Comparison of ENCODE assay signal across 5 cellular contexts in genomic region chr17:74760404-74761105, GRCh38. TPM values are rescaled to one million over a fixed set of nuclear protein-coding genes. Genes with fewer than 3 reads are reported as not detected.
DNase-seq lines count a peak whose midpoint lies in the region; ATAC-seq and TF ChIP-seq lines count a peak whose summit lies in the region.

No MANE protein-coding gene starts in this region.

- no peaks in the 10 kb centered on the region for H3K27me3 Mint-ChIP-seq in endodermal cell (ENCODE audit: insufficient read depth)

- H3K27ac Mint-ChIP-seq in endodermal cell, result peak overlapping the region; percentile 80

- TF ChIP-seq CTCF in endodermal cell (conservative IDR thresholded peaks at IDR 0.05) (no peak), spleen (IDR thresholded peaks at IDR 0.05 in 8 of 11, conservative IDR thresholded peaks at IDR 0.05 in 3 of 11) (no peak)

- no peaks in the 10 kb centered on the region for H3K9me3 ChIP-seq in endodermal cell (ENCODE audit: control insufficient read depth, low read length)
- no peaks in the 10 kb centered on the region for H3K9me3 ChIP-seq in spleen

- H3K27ac ChIP-seq in endodermal cell (ENCODE audit: low read depth, low read length), result peak overlapping the region; percentile 77
- H3K27ac ChIP-seq in spleen, result peak overlapping the region in 5 of 8 donors; percentile 15 to 79 (median 67)

- H3K4me1 Mint-ChIP-seq in endodermal cell, result peaks cover 36% of the 10 kb centered on the region

- H3K27me3 ChIP-seq in endodermal cell (ENCODE audit: control insufficient read depth, insufficient read depth, low read length, poor library complexity, severe bottlenecking) (no peaks in the 10 kb centered on the region), spleen (replicated peaks in 1 of 7) (no peaks in the 10 kb centered on the region)

- peaks cover 49% of the 10 kb centered on the region for H3K36me3 ChIP-seq in endodermal cell (ENCODE audit: control insufficient read depth, insufficient read depth, low read length)
- peaks cover 0 to 49% (median 25%) of the 10 kb centered on the region in 6 donors for H3K36me3 ChIP-seq in spleen

- WGBS in endodermal cell (ENCODE audit: insufficient coverage in 1 of 2, insufficient read length in 1 of 2), 2 experiments, result 75% methylated on average over 7 of the region's 7 CpGs; no CpG with 5 or more reads in 1 of the 2 experiments
- WGBS in spleen, 5 donors, result 54 to 66% (median 60%) methylated on average over 5 to 7 of the region's 7 CpGs

- H3K9ac ChIP-seq in endodermal cell (ENCODE audit: extremely low read depth, low read length, poor library complexity, severe bottlenecking), result no peak overlapping the region

- intact Hi-C loops in spleen (cut with DNase I; ENCODE audit: low total_unique reads), result no loop called here

- TF ChIP-seq POLR2A in spleen (IDR thresholded peaks at IDR 0.05), result no peak

- no peak for ATAC-seq in HG03039 (IDR thresholded peaks at IDR 0.05; ENCODE audit: unreplicated experiment)
- ATAC-seq in GM21360 (IDR thresholded peaks at IDR 0.05; ENCODE audit: unreplicated experiment), result no peak

- H3K4me1 ChIP-seq in endodermal cell (ENCODE audit: control insufficient read depth, insufficient read depth, low read length), result peaks cover 36% of the 10 kb centered on the region
- peaks cover 39 to 92% (median 66%) of the 10 kb centered on the region in 6 donors for H3K4me1 ChIP-seq in spleen

- H3K4me3 Mint-ChIP-seq in endodermal cell, result peak overlapping the region; percentile 29

- DNase-seq in endodermal cell, result no peak
- no peak for DNase-seq in spleen

- H3K9me3 Mint-ChIP-seq in endodermal cell, result no peaks in the 10 kb centered on the region

- H3K36me3 Mint-ChIP-seq in endodermal cell (ENCODE audit: low read depth), result peaks cover 10% of the 10 kb centered on the region

- H3K4me3 ChIP-seq in endodermal cell (ENCODE audit: low read length) (no peak overlapping the region), spleen (no peak overlapping the region)

TF ChIP-seq in PFSK-1, 5 proteins besides CTCF, POLR2A, EP300 and RAD21:
- TF ChIP-seq SIN3A (IDR thresholded peaks at IDR 0.05; ENCODE audit: borderline replicate concordance, insufficient read depth, low read length) (no peak), REST (IDR thresholded peaks at IDR 0.05; ENCODE audit: insufficient read depth in 1 of 2, low read depth in 2 of 2, low read length in 2 of 2) (peak; percentile 70 to 85; a peak in 3 of 4 replicates), TAF1 (IDR thresholded peaks at IDR 0.05; ENCODE audit: borderline replicate concordance, insufficient read depth, low read length) (no peak)

RNA-seq across cellular contexts. Expression of gene NHERF1, which starts 12.1 kb away (rescaled TPM):
- polyA plus RNA-seq in PFSK-1 (2012; ENCODE audit: insufficient read length, low read depth), result 34.4 TPM
- total RNA-seq in endodermal cell (100 to 1,000 TPM; 116 to 138 TPM), spleen (10 to 100 TPM; 41.9 to 85.6 (median 53.9) TPM)
- polyA plus RNA-seq in endodermal cell (2013, experiment 1 of 2), result 82.4 TPM
- 82.8 TPM for polyA plus RNA-seq in endodermal cell (2013, experiment 2 of 2)
- 10 to 100 TPM; 28.7 to 51.8 (median 37.2) TPM for polyA plus RNA-seq in spleen

RNA-seq across cellular contexts. Expression of gene NAT9, which starts 15.6 kb away (rescaled TPM):
- polyA plus RNA-seq in PFSK-1 (2012; ENCODE audit: insufficient read length, low read depth), result 78.2 TPM
- total RNA-seq in endodermal cell, result 10 to 100 TPM; 58.3 to 77.3 TPM
- 52.6 TPM for polyA plus RNA-seq in endodermal cell (2013, experiment 1 of 2)
- polyA plus RNA-seq in endodermal cell (2013, experiment 2 of 2), result 39.7 TPM
- 10 to 100 TPM; 25.6 to 48.4 (median 41.5) TPM for total RNA-seq in spleen
- polyA plus RNA-seq in spleen, result 10 to 100 TPM; 30.4 to 37.4 (median 33.2) TPM

RNA-seq across cellular contexts. Expression of gene RAB37, which starts 23.5 kb away (rescaled TPM):
- polyA plus RNA-seq in PFSK-1 (2012; ENCODE audit: insufficient read length, low read depth), result not detected
- total RNA-seq in endodermal cell, result 1 to 10 TPM; 6.8 to 8.4 TPM
- 1.8 TPM for polyA plus RNA-seq in endodermal cell (2013, experiment 1 of 2)
- polyA plus RNA-seq in endodermal cell (2013, experiment 2 of 2), result 2.0 TPM
- 10 to 100 TPM; 17.4 to 29.2 (median 24.3) TPM for total RNA-seq in spleen
- 10 to 100 TPM; 16.6 to 37.6 (median 19.8) TPM for polyA plus RNA-seq in spleen

RNA-seq across cellular contexts. Expression of gene CD300LF, which starts 47.8 kb away (rescaled TPM):
- polyA plus RNA-seq in PFSK-1 (2012; ENCODE audit: insufficient read length, low read depth), result not detected
- not detected for total RNA-seq in endodermal cell
- not detected for polyA plus RNA-seq in endodermal cell (2013, experiment 1 of 2)
- polyA plus RNA-seq in endodermal cell (2013, experiment 2 of 2), result not detected
- 10 to 100 TPM; 29.5 to 45.8 (median 33.0) TPM for total RNA-seq in spleen
- polyA plus RNA-seq in spleen, result 10 to 100 TPM; 13.1 to 30.6 (median 23.9) TPM
